In the genomic region with DNA sequence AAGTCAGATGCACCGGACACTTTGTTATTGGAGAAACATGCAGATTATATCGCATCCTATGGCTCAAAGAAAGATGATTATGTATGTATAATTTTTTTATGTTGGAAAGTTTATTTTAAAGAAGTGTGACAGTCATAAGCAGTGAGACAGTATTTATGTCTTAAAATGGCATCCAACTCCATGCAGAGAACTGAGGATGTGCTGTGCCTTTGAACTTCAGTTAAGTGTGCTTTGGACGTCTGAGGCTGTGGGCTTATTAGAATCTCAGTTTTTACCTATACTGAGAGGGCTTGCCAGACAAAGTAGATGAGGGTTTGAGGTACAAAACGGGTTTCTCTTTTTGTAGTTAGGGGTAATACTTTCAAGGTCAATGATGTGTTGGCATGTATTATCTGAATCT, we compare ENCODE assay signal across 9 cellular contexts. TPM values are rescaled to one million over a fixed set of nuclear protein-coding genes. Genes with fewer than 3 reads are reported as not detected.
DNase-seq lines count a peak whose midpoint lies in the region; ATAC-seq and TF ChIP-seq lines count a peak whose summit lies in the region.
"Had no signal": no experiment of that assay in that cellular context is flagged by ENCODE, and none has a peak within 500 bp of the region (broad histone marks: within the 10 kb centered on the region; RNA-seq: fewer than 3 reads in every experiment).

No MANE protein-coding gene starts in this region.

- H3K27ac ChIP-seq in thoracic aorta: no peak overlapping the region

- no peaks in the 10 kb centered on the region for H3K27me3 ChIP-seq in kidney epithelial cell (ENCODE audit: control insufficient read depth, insufficient read depth, low read length)
- H3K27me3 ChIP-seq in thoracic aorta (replicated peaks; ENCODE audit: insufficient read depth): no peaks in the 10 kb centered on the region

- peaks cover 2% of the 10 kb centered on the region for H3K27me3 Mint-ChIP-seq in activated CD4-positive, alpha-beta T cell treated with anti-CD3 and anti-CD28 coated beads, Interleukin-2, amount 10 ng/mL, durations not matched to agents 7 days and 5 days
- H3K27me3 Mint-ChIP-seq in activated naive CD8-positive, alpha-beta T cell treated with anti-CD3 and anti-CD28 coated beads for 36 hours: peaks cover 6% of the 10 kb centered on the region

- H3K9me3 ChIP-seq in thoracic aorta: no peaks in the 10 kb centered on the region

- CTCF ChIA-PET in activated CD4-positive, alpha-beta T cell treated with anti-CD3 and anti-CD28 coated beads, Interleukin-2, amount 10 ng/mL, durations not matched to agents 7 days and 5 days (lab: Charles Lee): no interaction called here

- H3K9me3 Mint-ChIP-seq in activated CD4-positive, alpha-beta T cell treated with anti-CD3 and anti-CD28 coated beads, Interleukin-2, amount 10 ng/mL, durations not matched to agents 7 days and 5 days: no peaks in the 10 kb centered on the region
- H3K9me3 Mint-ChIP-seq in activated naive CD8-positive, alpha-beta T cell treated with anti-CD3 and anti-CD28 coated beads for 36 hours: peaks cover 1% of the 10 kb centered on the region

- POLR2A ChIA-PET in activated CD4-positive, alpha-beta T cell treated with anti-CD3 and anti-CD28 coated beads, Interleukin-2, amount 10 ng/mL, durations not matched to agents 7 days and 5 days (lab: Charles Lee): interaction anchor here (0.5 kb wide), 2 partner anchors 11 to 59 kb away, joined by 5 to 6 read pairs; no protein-coding TSS in a partner anchor

- peaks cover 37 to 49% of the 10 kb centered on the region in 2 donors for H3K4me1 ChIP-seq in thoracic aorta (ENCODE audit: control insufficient read depth in 1 of 2, low read depth in 2 of 2)

- peak overlapping the region; percentile 98 for H3K27ac Mint-ChIP-seq in activated CD4-positive, alpha-beta T cell treated with anti-CD3 and anti-CD28 coated beads, Interleukin-2, amount 10 ng/mL, durations not matched to agents 7 days and 5 days
- H3K27ac Mint-ChIP-seq in activated naive CD8-positive, alpha-beta T cell treated with anti-CD3 and anti-CD28 coated beads for 36 hours: peak overlapping the region; percentile 98

- peaks cover 56% of the 10 kb centered on the region for H3K36me3 Mint-ChIP-seq in activated CD4-positive, alpha-beta T cell treated with anti-CD3 and anti-CD28 coated beads, Interleukin-2, amount 10 ng/mL, durations not matched to agents 7 days and 5 days (ENCODE audit: low read depth)
- peaks cover 70% of the 10 kb centered on the region for H3K36me3 Mint-ChIP-seq in activated naive CD8-positive, alpha-beta T cell treated with anti-CD3 and anti-CD28 coated beads for 36 hours

- ATAC-seq in thoracic aorta (ENCODE audit: insufficient number of reproducible peaks, low FRiP score, low read depth): no peak

- H3K4me1 Mint-ChIP-seq in activated CD4-positive, alpha-beta T cell treated with anti-CD3 and anti-CD28 coated beads, Interleukin-2, amount 10 ng/mL, durations not matched to agents 7 days and 5 days: peaks cover 51% of the 10 kb centered on the region
- peaks cover 30% of the 10 kb centered on the region for H3K4me1 Mint-ChIP-seq in activated naive CD8-positive, alpha-beta T cell treated with anti-CD3 and anti-CD28 coated beads for 36 hours

- H3K4me3 ChIP-seq in kidney epithelial cell (ENCODE audit: low read depth, low read length) (peak overlapping the region; percentile 68), thoracic aorta (peak overlapping the region; percentile 89)

- no peak for TF ChIP-seq CTCF in kidney epithelial cell (IDR thresholded peaks at IDR 0.05; ENCODE audit: insufficient read depth, low read length, poor library complexity, severe bottlenecking)
- TF ChIP-seq CTCF in thoracic aorta (IDR thresholded peaks at IDR 0.05): no peak

- H3K4me3 Mint-ChIP-seq in activated CD4-positive, alpha-beta T cell treated with anti-CD3 and anti-CD28 coated beads, Interleukin-2, amount 10 ng/mL, durations not matched to agents 7 days and 5 days: peak overlapping the region; percentile 94
- H3K4me3 Mint-ChIP-seq in activated naive CD8-positive, alpha-beta T cell treated with anti-CD3 and anti-CD28 coated beads for 36 hours: peak overlapping the region; percentile 98

- no peak for DNase-seq in activated CD4-positive, alpha-beta T cell treated with anti-CD3 and anti-CD28 coated beads, Interleukin-2, amount 10 ng/mL, durations not matched to agents 7 days and 5 days
- no peak for DNase-seq in activated CD4-positive, alpha-beta T cell treated with anti-CD3 and anti-CD28 coated beads for 48 hours
- no peak for DNase-seq in activated naive CD8-positive, alpha-beta T cell treated with anti-CD3 and anti-CD28 coated beads for 36 hours
- DNase-seq in kidney epithelial cell (ENCODE audit: low read depth): no peak
- DNase-seq in thoracic aorta (ENCODE audit: low spot score): no peak
- no peak for DNase-seq in effector CD8-positive, alpha-beta T cell (lab: John Stamatoyannopoulos, UW)
- no peak for DNase-seq in NCI-H526 (lab: John Stamatoyannopoulos, UW)
- DNase-seq in stimulated activated CD4-positive, alpha-beta T cell treated with anti-CD3 and anti-CD28 coated beads, Interleukin-15, amount 100 ng/mL, for 24 hours: no peak

- H3K36me3 ChIP-seq in kidney epithelial cell (ENCODE audit: control insufficient read depth, insufficient read depth, low read length) (no peaks in the 10 kb centered on the region), thoracic aorta (peaks cover 25% of the 10 kb centered on the region)

RNA-seq across cellular contexts. Expression of a gene that starts 1.5 kb away (rescaled TPM):
- 10 to 100 TPM; 76.8 to 81.2 TPM for total RNA-seq in activated CD4-positive, alpha-beta T cell treated with anti-CD3 and anti-CD28 coated beads, Interleukin-2, amount 10 ng/mL, durations not matched to agents 7 days and 5 days
- 100 to 1,000 TPM; 236 to 250 TPM for total RNA-seq in activated naive CD8-positive, alpha-beta T cell treated with anti-CD3 and anti-CD28 coated beads for 36 hours
- total RNA-seq in kidney epithelial cell: 75.3 and 77.1 TPM in 2 replicates
- 10 to 100 TPM; 47.9 to 88.3 TPM for total RNA-seq in thoracic aorta

RNA-seq across cellular contexts. Expression of a gene that starts 9.2 kb away (rescaled TPM):
- total RNA-seq in activated CD4-positive, alpha-beta T cell treated with anti-CD3 and anti-CD28 coated beads, Interleukin-2, amount 10 ng/mL, durations not matched to agents 7 days and 5 days: under 1 TPM; 0.40 to 0.46 TPM
- under 1 TPM; 0.22 to 0.35 TPM for total RNA-seq in activated naive CD8-positive, alpha-beta T cell treated with anti-CD3 and anti-CD28 coated beads for 36 hours
- 0.08 and 0.27 TPM in 2 replicates for total RNA-seq in kidney epithelial cell
- under 1 TPM; 0.27 to 0.28 TPM for total RNA-seq in thoracic aorta
- total RNA-seq: LHCN-M2 had no signal
